Comparison of ENCODE assay signal across 15 cellular contexts in the genomic region with DNA sequence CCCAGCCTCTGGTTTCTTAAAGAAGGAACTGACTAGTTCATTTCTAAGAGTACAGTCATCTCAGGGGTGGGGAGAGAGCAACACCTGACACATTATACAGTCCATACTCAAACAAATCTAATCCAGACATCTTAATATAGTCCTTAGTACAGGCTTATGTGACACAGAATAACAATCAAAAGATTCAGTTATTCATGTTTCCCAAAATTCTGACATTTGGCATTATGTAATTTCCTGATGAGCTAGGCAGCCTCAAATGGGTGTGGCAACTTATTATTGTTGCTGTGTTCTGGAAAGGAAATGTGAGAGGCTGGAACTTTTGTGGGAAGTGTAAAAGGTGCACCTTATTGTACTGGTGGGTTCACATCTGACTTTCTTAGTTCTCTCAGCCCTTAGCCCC.
DNase-seq lines count a peak whose midpoint lies in the region; ATAC-seq, FAIRE-seq and TF ChIP-seq lines count a peak whose summit lies in the region.
"Had no signal": no experiment of that assay in that cellular context is flagged by ENCODE, and none has a peak within 500 bp of the region (broad histone marks: within the 10 kb centered on the region; RNA-seq: fewer than 3 reads in every experiment).

No MANE protein-coding gene starts in this region.

- H3K4me3 ChIP-seq in Loucy (ENCODE audit: low read length, poor library complexity, severe bottlenecking), result peak overlapping the region; percentile 50
- peak overlapping the region; percentile 16 for H3K4me3 ChIP-seq in naive thymus-derived CD4-positive, alpha-beta T cell (ENCODE audit: low read length)
- H3K4me3 ChIP-seq: lung had no signal

- TF ChIP-seq CTCF in Loucy (conservative IDR thresholded peaks at IDR 0.05; ENCODE audit: low read length) (no peak), GM13977 (IDR thresholded peaks at IDR 0.05; ENCODE audit: extremely low read depth, insufficient read depth, missing control alignments) (no peak)

- peaks cover 44% of the 10 kb centered on the region for H3K27me3 ChIP-seq in Loucy (ENCODE audit: insufficient read depth, low read length, poor library complexity, severe bottlenecking)
- H3K27me3 ChIP-seq in naive thymus-derived CD4-positive, alpha-beta T cell (ENCODE audit: control insufficient read depth in 2 of 2, insufficient read depth in 2 of 2, low read length in 2 of 2), result no peaks in the 10 kb centered on the region

- peak overlapping the region; percentile 52 for H3K4me2 ChIP-seq in Loucy (ENCODE audit: low read depth, low read length, poor library complexity, severe bottlenecking)

- DNase-seq in CD1c-positive myeloid dendritic cell (ENCODE audit: extremely low spot score), result peak; percentile 55
- peak; percentile 32 for DNase-seq in dermis blood vessel endothelial cell
- DNase-seq in naive thymus-derived CD4-positive, alpha-beta T cell, result no peak
- no peak for DNase-seq in GM13977 (ENCODE audit: low spot score)
- DNase-seq in urothelium cell line (ENCODE audit: low spot score), result no peak
- no peak for DNase-seq in NCI-H1930 (lab: John Stamatoyannopoulos, UW)
- DNase-seq: activated CD4-positive, alpha-beta T cell treated with anti-CD3 and anti-CD28 coated beads for 4 hours; DMS 273 treated with DMSO at 0.1 percent for 48 hours; foreskin fibroblast; NCI-H187 had no signal

- H3F3A ChIP-seq in Loucy (ENCODE audit: low read depth), result peaks cover 4% of the 10 kb centered on the region; the same call in 1 of the 2 replicates

- H3K9ac ChIP-seq in Loucy (ENCODE audit: low read depth, low read length, poor library complexity, severe bottlenecking), result no peak overlapping the region

- in situ Hi-C loops in GM13977 (cut with MboI; ENCODE audit: low pct_unique_long_range_greater_than_20kb, low sequenced_read_pairs, unreplicated experiment), result no loop called here

- H4K20me1 ChIP-seq in Loucy (ENCODE audit: insufficient read depth, low read length, poor library complexity, severe bottlenecking), result no peaks in the 10 kb centered on the region

- H3K4me3 Mint-ChIP-seq in naive thymus-derived CD4-positive, alpha-beta T cell, result peak overlapping the region in 9 of 10 donors; percentile 6 to 87 (median 61)

- peak; percentile 48 for ATAC-seq in naive thymus-derived CD4-positive, alpha-beta T cell
- ATAC-seq in HG03342 (IDR thresholded peaks at IDR 0.05; ENCODE audit: unreplicated experiment), result no peak

- no peaks in the 10 kb centered on the region for H3K36me3 ChIP-seq in Loucy (ENCODE audit: insufficient read depth, low read length)
- H3K36me3 ChIP-seq in naive thymus-derived CD4-positive, alpha-beta T cell (ENCODE audit: control insufficient read depth in 2 of 3, insufficient read depth in 3 of 3, low read length in 3 of 3), result no peaks in the 10 kb centered on the region

- no peaks in the 10 kb centered on the region for H3K79me2 ChIP-seq in Loucy (ENCODE audit: insufficient read depth, low read length)

- H2AFZ ChIP-seq in Loucy (ENCODE audit: low read length), result peak overlapping the region; percentile 5; the same call in 1 of the 2 replicates

- no peaks in the 10 kb centered on the region for H3K9me3 ChIP-seq in Loucy (ENCODE audit: insufficient read depth, low read depth, low read length)
- no peaks in the 10 kb centered on the region for H3K9me3 ChIP-seq in naive thymus-derived CD4-positive, alpha-beta T cell (ENCODE audit: control insufficient read depth in 2 of 3, low read length in 3 of 3)

- H3K27ac ChIP-seq in naive thymus-derived CD4-positive, alpha-beta T cell (ENCODE audit: low read depth, low read length), result no peak overlapping the region

- POLR2A ChIA-PET in naive thymus-derived CD4-positive, alpha-beta T cell (lab: Charles Lee), result no interaction called here

- peaks cover 16 to 75% (median 68%) of the 10 kb centered on the region in 7 donors for H3K4me1 Mint-ChIP-seq in naive thymus-derived CD4-positive, alpha-beta T cell

- H3K36me3 Mint-ChIP-seq in naive thymus-derived CD4-positive, alpha-beta T cell, result peaks cover 0 to 12% (median 0%) of the 10 kb centered on the region in 5 donors

- FAIRE-seq in urothelium cell line (lab: Jason Lieb, UNC), result no peak
- FAIRE-seq: astrocyte, HTR-8/SVneo had no signal

- H3K9me2 ChIP-seq in Loucy (replicated peaks; ENCODE audit: low read depth, low read length), result no peaks in the 10 kb centered on the region

- peaks cover 0 to 3% (median 0%) of the 10 kb centered on the region in 5 donors for H3K27me3 Mint-ChIP-seq in naive thymus-derived CD4-positive, alpha-beta T cell

- CTCF ChIA-PET in naive thymus-derived CD4-positive, alpha-beta T cell (lab: Charles Lee), result no interaction called here

- peaks cover 0 to 18% (median 5%) of the 10 kb centered on the region in 11 donors for H3K9me3 Mint-ChIP-seq in naive thymus-derived CD4-positive, alpha-beta T cell

- H3K27ac Mint-ChIP-seq in naive thymus-derived CD4-positive, alpha-beta T cell, result peak overlapping the region in 5 of 9 donors; percentile 41 to 95 (median 89)

- peaks cover 42% of the 10 kb centered on the region for H3K4me1 ChIP-seq in Loucy (ENCODE audit: insufficient read depth, low read length, poor library complexity, severe bottlenecking)
- peaks cover 0 to 55% of the 10 kb centered on the region in 2 donors for H3K4me1 ChIP-seq in naive thymus-derived CD4-positive, alpha-beta T cell (ENCODE audit: control insufficient read depth in 2 of 2, insufficient read depth in 2 of 2, low read length in 2 of 2)

- intact Hi-C loops in naive thymus-derived CD4-positive, alpha-beta T cell (cut with micrococcal nuclease), result loop anchor here (10.0 kb wide), 3 partner anchors 384 to 1824 kb away; a partner anchor contains a TSS

Comparison
In these comparisons a context has a peak if more than half of its experiments do, and no peak if none do; other contexts are left out.
1. DNase-seq: peak in CD1c-positive myeloid dendritic cell (single experiment) and dermis blood vessel endothelial cell (single experiment); none in naive thymus-derived CD4-positive, alpha-beta T cell (0 of 9), GM13977 (single experiment), urothelium cell line (single experiment) and NCI-H1930 (0 of 2).